In genomic region chr5:76790632-76791290, GRCh38 we compare ENCODE assay signal across 8 cellular contexts. TPM values are rescaled to one million over a fixed set of nuclear protein-coding genes. Genes with fewer than 3 reads are reported as not detected.
A peak's percentile ranks its signal among the peaks of the same experiment; 100 is the strongest.
DNase-seq lines count a peak whose midpoint lies in the region; ATAC-seq and TF ChIP-seq lines count a peak whose summit lies in the region.

No MANE protein-coding gene starts in this region.

- no peaks in the 10 kb centered on the region for H3K9me3 Mint-ChIP-seq in CD8-positive, alpha-beta T cell
- no peaks in the 10 kb centered on the region for H3K9me3 Mint-ChIP-seq in MCF 10A (ENCODE audit: unreplicated experiment)

- TSS peak; percentile 59 for BruUV-seq in MCF 10A (replicated peaks; lab: Mats Ljungman, UMichigan)

- H3K27me3 ChIP-seq in CD8-positive, alpha-beta T cell (ENCODE audit: insufficient read depth, low read length), result no peaks in the 10 kb centered on the region
- H3K27me3 ChIP-seq in mucosa of rectum (ENCODE audit: control insufficient read depth in 2 of 2, insufficient read depth in 2 of 2, low read length in 2 of 2), result no peaks in the 10 kb centered on the region
- no peaks in the 10 kb centered on the region for H3K27me3 ChIP-seq in dorsolateral prefrontal cortex

- H3K36me3 Mint-ChIP-seq in CD8-positive, alpha-beta T cell, result no peaks in the 10 kb centered on the region
- H3K36me3 Mint-ChIP-seq in MCF 10A (ENCODE audit: insufficient read depth, unreplicated experiment), result peaks cover 9% of the 10 kb centered on the region

- H3K4me1 ChIP-seq in CD8-positive, alpha-beta T cell (ENCODE audit: insufficient read depth, low read length), result no peaks in the 10 kb centered on the region
- peaks cover 0 to 27% of the 10 kb centered on the region in 2 donors for H3K4me1 ChIP-seq in mucosa of rectum (ENCODE audit: control insufficient read depth in 2 of 2, insufficient read depth in 2 of 2, low read length in 2 of 2)

- peak; percentile 80 for ATAC-seq in CD8-positive, alpha-beta T cell
- ATAC-seq in GM21528 (IDR thresholded peaks at IDR 0.05; ENCODE audit: low FRiP score, unreplicated experiment) (no peak), HG03280 (IDR thresholded peaks at IDR 0.05; ENCODE audit: unreplicated experiment) (no peak), GM19395 (IDR thresholded peaks at IDR 0.05; ENCODE audit: unreplicated experiment) (no peak)

- no peak for DNase-seq in CD8-positive, alpha-beta T cell
- peak; percentile 35 for DNase-seq in NCI-H69 (lab: John Stamatoyannopoulos, UW)
- peak; percentile 92 for DNase-seq in MCF 10A (ENCODE audit: unreplicated experiment)
- DNase-seq in dorsolateral prefrontal cortex, result no peak

- H3K27me3 Mint-ChIP-seq in CD8-positive, alpha-beta T cell (ENCODE audit: low read depth), result no peaks in the 10 kb centered on the region
- no peaks in the 10 kb centered on the region for H3K27me3 Mint-ChIP-seq in MCF 10A (ENCODE audit: insufficient read depth, unreplicated experiment)

- peak overlapping the region; percentile 83 for H3K27ac Mint-ChIP-seq in CD8-positive, alpha-beta T cell
- peak overlapping the region; percentile 96 for H3K27ac Mint-ChIP-seq in MCF 10A (ENCODE audit: low read depth, unreplicated experiment)

- no peaks in the 10 kb centered on the region for H3K36me3 ChIP-seq in CD8-positive, alpha-beta T cell (ENCODE audit: insufficient read depth, low read length)
- no peaks in the 10 kb centered on the region for H3K36me3 ChIP-seq in mucosa of rectum (ENCODE audit: control insufficient read depth in 2 of 2, insufficient read depth in 2 of 2, low read length in 2 of 2)

- TF ChIP-seq CTCF in CD8-positive, alpha-beta T cell (IDR thresholded peaks at IDR 0.05), result no peak
- TF ChIP-seq CTCF in MCF 10A (IDR thresholded peaks at IDR 0.05; ENCODE audit: unreplicated experiment) (no peak), dorsolateral prefrontal cortex (IDR thresholded peaks at IDR 0.05 in 54 of 56, conservative IDR thresholded peaks at IDR 0.05 in 2 of 56; ENCODE audit: low read depth in 1 of 56, partially characterized antibody in 56 of 56) (no peak)

- no peaks in the 10 kb centered on the region for H3K9me3 ChIP-seq in CD8-positive, alpha-beta T cell (ENCODE audit: low read length)
- no peaks in the 10 kb centered on the region for H3K9me3 ChIP-seq in mucosa of rectum (ENCODE audit: control insufficient read depth in 2 of 2, low read length in 2 of 2)

- H3K4me3 Mint-ChIP-seq in CD8-positive, alpha-beta T cell, result no peak overlapping the region
- peak overlapping the region; percentile 33 for H3K4me3 Mint-ChIP-seq in MCF 10A (ENCODE audit: unreplicated experiment)

- CTCF ChIA-PET in CD8-positive, alpha-beta T cell (lab: Charles Lee), result no interaction called here
- CTCF ChIA-PET in MCF 10A (lab: Yijun Ruan, JAX), result interaction anchor here (0.6 to 1.6 kb wide), 5 partner anchors 14 to 1497 kb away, joined by 3 to 4 read pairs (median 3); partner anchors contain the start of gene F2RL1

- H3K9ac ChIP-seq in mucosa of rectum (ENCODE audit: low read depth in 1 of 2, low read length in 2 of 2), result no peak overlapping the region

- H3K4me1 Mint-ChIP-seq in CD8-positive, alpha-beta T cell (ENCODE audit: low read depth), result peaks cover 11% of the 10 kb centered on the region
- H3K4me1 Mint-ChIP-seq in MCF 10A (ENCODE audit: insufficient read depth, unreplicated experiment), result peaks cover 32% of the 10 kb centered on the region

- POLR2A ChIA-PET in CD8-positive, alpha-beta T cell (lab: Charles Lee), result no interaction called here
- POLR2A ChIA-PET in MCF 10A (lab: Yijun Ruan, JAX), result interaction anchor here (0.8 to 4.0 kb wide), 12 partner anchors 11 to 240 kb away, joined by 3 to 60 read pairs (median 4); partner anchors contain the start of genes AGGF1 and F2RL1

- H3K27ac ChIP-seq in CD8-positive, alpha-beta T cell (ENCODE audit: low read depth, low read length), result no peak overlapping the region
- peak overlapping the region; percentile 7 to 58 for H3K27ac ChIP-seq in mucosa of rectum (ENCODE audit: low read depth in 2 of 2, low read length in 2 of 2)
- peak overlapping the region in 5 of 59 donors; percentile 1 to 51 (median 13) for H3K27ac ChIP-seq in dorsolateral prefrontal cortex

- no peak overlapping the region for H3K4me3 ChIP-seq in CD8-positive, alpha-beta T cell (ENCODE audit: low read depth, low read length)
- no peak overlapping the region for H3K4me3 ChIP-seq in mucosa of rectum (ENCODE audit: low read length in 2 of 2)
- H3K4me3 ChIP-seq in dorsolateral prefrontal cortex, result no peak overlapping the region

- intact Hi-C loops in CD8-positive, alpha-beta T cell (cut with DNase I, micrococcal nuclease), result no loop called here
- intact Hi-C loops in MCF 10A (cut with micrococcal nuclease) (loop anchor here (2.0 kb wide), 1 partner anchor 28 kb away; the partner anchor contains the start of gene F2RL1), dorsolateral prefrontal cortex (cut with DNase I) (no loop called here)

RNA-seq across cellular contexts. Expression of gene F2RL1, which starts 28.1 kb away (rescaled TPM):
- 1 to 10 TPM; 2.5 to 2.7 TPM for total RNA-seq in CD8-positive, alpha-beta T cell
- total RNA-seq in MCF 10A (2022) (30.7 and 34.9 TPM in 2 replicates), dorsolateral prefrontal cortex (1 to 10 TPM in 48 of 120 experiments, under 1 TPM in 70, not detected in 2; 0.16 to 2.2 (median 0.90) TPM)

RNA-seq across cellular contexts. Expression of gene S100Z, which starts 59.1 kb away (rescaled TPM):
- total RNA-seq in CD8-positive, alpha-beta T cell, result not detected
- total RNA-seq in MCF 10A (2022), result not detected in 2 replicates
- 1 to 10 TPM in 33 of 120 experiments, under 1 TPM in 54, not detected in 33; 0.29 to 3.7 (median 0.86) TPM for total RNA-seq in dorsolateral prefrontal cortex

Comparison
In these comparisons a context has a peak if more than half of its experiments do, and no peak if none do; other contexts are left out.
1. DNase-seq: peak in NCI-H69 (single experiment) and MCF 10A (single experiment); none in CD8-positive, alpha-beta T cell (0 of 7) and dorsolateral prefrontal cortex (0 of 10).